Comparison of ENCODE assay signal across 8 cellular contexts in genomic region chr16:67883872-67884261, GRCh38. TPM values are rescaled to one million over a fixed set of nuclear protein-coding genes. Genes with fewer than 3 reads are reported as not detected.
DNase-seq lines count a peak whose midpoint lies in the region; ATAC-seq and TF ChIP-seq lines count a peak whose summit lies in the region.

No MANE protein-coding gene starts in this region.

- H3K4me3 ChIP-seq in body of pancreas, result no peak overlapping the region

- peak; percentile 83 for TF ChIP-seq CTCF in VCaP (conservative IDR thresholded peaks at IDR 0.05)
- peak; percentile 76 to 89 (median 84) for TF ChIP-seq CTCF in body of pancreas (IDR thresholded peaks at IDR 0.05)

- whole genome bisulfite sequencing in body of pancreas, 2 donors, result 49 to 56% methylated on average over 9 to 11 of the region's 11 CpGs

- intact Hi-C loops in body of pancreas (cut with DNase I), result loop anchor here (5.0 kb wide), 1 partner anchor 38 kb away; no protein-coding TSS in a partner anchor

- no peaks in the 10 kb centered on the region for H3K9me3 ChIP-seq in body of pancreas

- no peak for TF ChIP-seq POLR2A in body of pancreas (IDR thresholded peaks at IDR 0.05)

- H3K27me3 ChIP-seq in body of pancreas, result no peaks in the 10 kb centered on the region

- H3K36me3 ChIP-seq in body of pancreas (replicated peaks in 1 of 2; ENCODE audit: insufficient read depth in 1 of 2, low read depth in 2 of 2), result peaks cover 13 to 32% of the 10 kb centered on the region in 2 donors

- H3K27ac ChIP-seq in VCaP (no peak overlapping the region; the same call in 1 of the 2 replicates), body of pancreas (no peak overlapping the region)

- no peaks in the 10 kb centered on the region for H3K4me1 ChIP-seq in body of pancreas

- peak; percentile 22 for DNase-seq in CMK (ENCODE audit: low read depth)
- peak; percentile 98 for DNase-seq in HuH-7 (ENCODE audit: low spot score)
- peak; percentile 68 to 83 (median 72) for DNase-seq in body of pancreas
- peak; percentile 53 for DNase-seq in kidney tubule cell (ENCODE audit: low spot score)
- DNase-seq in stimulated activated CD4-positive, alpha-beta T cell treated with anti-CD3 and anti-CD28 coated beads, TNF-alpha, amount 100 ng/mL, for 24 hours (ENCODE audit: low read depth in 3 of 3), result peak; percentile 49 to 67 (median 56)
- DNase-seq in NCI-H1930 (lab: John Stamatoyannopoulos, UW), result no peak

- ATAC-seq in body of pancreas (peak; percentile 74), GM21737 (IDR thresholded peaks at IDR 0.05; ENCODE audit: unreplicated experiment) (no peak)

RNA-seq across cellular contexts. Expression of gene NRN1L, which starts 0.8 kb away (rescaled TPM):
- total RNA-seq in body of pancreas, result not detected

RNA-seq across cellular contexts. Expression of gene PSKH1, which starts 9.2 kb away (rescaled TPM):
- total RNA-seq in body of pancreas, result 10 to 100 TPM; 15.0 to 16.8 TPM

RNA-seq across cellular contexts. Expression of gene EDC4, which starts 11.0 kb away (rescaled TPM):
- 10 to 100 TPM; 26.7 to 55.7 TPM for total RNA-seq in body of pancreas

RNA-seq across cellular contexts. Expression of gene CENPT, which starts 36.4 kb away (rescaled TPM):
- 100 to 1,000 TPM in 1 of 2 donors, 10 to 100 TPM in 1; 57.1 to 122 TPM for total RNA-seq in body of pancreas

RNA-seq across cellular contexts. Expression of gene NUTF2, which starts 37.1 kb away (rescaled TPM):
- total RNA-seq in body of pancreas, result 10 to 100 TPM; 39.2 to 42.8 TPM

Comparison
In these comparisons a context has a peak if more than half of its experiments do, and no peak if none do; other contexts are left out.
1. DNase-seq: peak in CMK (single experiment), HuH-7 (single experiment), body of pancreas (4 of 4), kidney tubule cell (single experiment) and stimulated activated CD4-positive, alpha-beta T cell treated with anti-CD3 and anti-CD28 coated beads, TNF-alpha, amount 100 ng/mL, for 24 hours (3 of 3); none in NCI-H1930 (0 of 2).